ENCODE assay signal across 20 cellular contexts in the genomic region with DNA sequence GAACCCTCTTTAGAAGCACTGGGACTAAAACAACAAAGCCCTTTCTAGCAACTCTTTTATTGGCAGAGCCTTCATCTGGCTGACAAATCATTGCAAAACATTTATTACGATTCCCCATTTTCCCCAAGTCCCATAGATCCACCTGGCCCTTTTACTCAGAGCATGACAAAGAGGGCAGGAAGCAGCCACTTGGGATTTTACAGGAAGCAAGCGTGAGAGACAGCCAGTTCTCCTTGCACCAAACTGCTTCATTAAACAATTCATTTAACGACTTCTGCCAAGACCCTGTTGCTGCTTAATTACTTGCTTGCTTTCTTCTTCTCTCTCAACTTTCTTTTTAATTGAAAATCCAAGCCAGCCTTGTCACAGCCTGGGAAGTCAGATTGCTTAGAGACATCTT.
A peak's percentile ranks its signal among the peaks of the same experiment; 100 is the strongest.
DNase-seq lines count a peak whose midpoint lies in the region; ATAC-seq and TF ChIP-seq lines count a peak whose summit lies in the region.
"Had no signal": no experiment of that assay in that cellular context is flagged by ENCODE, and none has a peak within 500 bp of the region (broad histone marks: within the 10 kb centered on the region; RNA-seq: fewer than 3 reads in every experiment).

No MANE protein-coding gene starts in this region.

- H3K4me1 ChIP-seq in right cardiac atrium (ENCODE audit: control insufficient read depth, insufficient read depth, low read length) = no peaks in the 10 kb centered on the region
- H3K4me1 ChIP-seq: A549, gastrocnemius medialis had no signal

- WGBS in right cardiac atrium = 32% methylated on average over 3 of the region's 3 CpGs

- no peaks in the 10 kb centered on the region for H3K27me3 ChIP-seq in right cardiac atrium (ENCODE audit: control insufficient read depth, insufficient read depth)
- H3K27me3 ChIP-seq: gastrocnemius medialis had no signal

- H3K4me3 ChIP-seq in right cardiac atrium (ENCODE audit: low read length) = no peak overlapping the region
- H3K4me3 ChIP-seq: A549, gastrocnemius medialis had no signal

- CTCF ChIA-PET in HEK293T (lab: Yijun Ruan, JAX) = no interaction called here

- ATAC-seq in Right ventricle myocardium inferior = peak; percentile 70
- ATAC-seq in right cardiac atrium = no peak
- ATAC-seq: A549, gastrocnemius medialis, HCT116, Panc1 had no signal

- no peak overlapping the region for H3K27ac ChIP-seq in right cardiac atrium (ENCODE audit: low read length)
- H3K27ac ChIP-seq: A549, gastrocnemius medialis had no signal

- DNase-seq in Right ventricle myocardium inferior (ENCODE audit: missing footprints) = no peak
- no peak for DNase-seq in right cardiac atrium
- DNase-seq in NCI-H510A treated with DMSO at 0.1 percent for 48 hours (lab: John Stamatoyannopoulos, UW) = peak; percentile 56
- DNase-seq in iPS DF 4.7 (ENCODE audit: extremely low read depth, low spot score) = peak; percentile 5
- peak; percentile 21 for DNase-seq in superior temporal gyrus (ENCODE audit: extremely low spot score)
- no peak for DNase-seq in HEK293T (ENCODE audit: extremely low spot score)
- no peak for DNase-seq in DMS79 (lab: John Stamatoyannopoulos, UW)
- DNase-seq in AG08396 (ENCODE audit: low spot score) = no peak
- DNase-seq: activated CD4-positive, alpha-beta T cell treated with anti-CD3 and anti-CD28 coated beads, Interleukin-2, amount 50 U/mL, for 1 hour; activated naive CD4-positive, alpha-beta T cell treated with anti-CD3 and anti-CD28 coated beads, Interleukin-2, amount 10 ng/mL, durations not matched to agents 7 days and 5 days; CD4-positive, alpha-beta T cell; cortex of kidney; gastrocnemius medialis; mammary epithelial cell; NCI-H187; NCI-H524 treated with DMSO at 0.1 percent for 48 hours; stimulated activated naive CD4-positive, alpha-beta T cell treated with Interleukin-2 at 50 U/mL for 16 hours had no signal

- no peaks in the 10 kb centered on the region for H3K9me3 ChIP-seq in right cardiac atrium (ENCODE audit: control insufficient read depth, low read length)
- H3K9me3 ChIP-seq: A549, gastrocnemius medialis had no signal

- intact Hi-C loops in Right ventricle myocardium inferior (cut with DNase I) = no loop called here
- intact Hi-C loops in right cardiac atrium (cut with DNase I) = no loop called here

- POLR2A ChIA-PET in HEK293T (lab: Yijun Ruan, JAX) = no interaction called here

TF ChIP-seq in HEK293T, 16 proteins besides CTCF, POLR2A, EP300 and RAD21:
- TF ChIP-seq NFRKB (IDR thresholded peaks at IDR 0.05) (no peak), SUZ12 (IDR thresholded peaks at IDR 0.05) (no peak), HDGF (IDR thresholded peaks at IDR 0.05; ENCODE audit: borderline replicate concordance) (no peak), FOXA1 (IDR thresholded peaks at IDR 0.05) (no peak), FOXK2 (IDR thresholded peaks at IDR 0.05) (no peak), ELF4 (IDR thresholded peaks at IDR 0.05) (no peak), CTBP1 (IDR thresholded peaks at IDR 0.05; ENCODE audit: borderline replicate concordance) (no peak), TARDBP (IDR thresholded peaks at IDR 0.05) (no peak), ZNF384 (IDR thresholded peaks at IDR 0.05) (no peak), L3MBTL2 (conservative IDR thresholded peaks at IDR 0.05) (no peak)
- TF ChIP-seq, protein P1, sequence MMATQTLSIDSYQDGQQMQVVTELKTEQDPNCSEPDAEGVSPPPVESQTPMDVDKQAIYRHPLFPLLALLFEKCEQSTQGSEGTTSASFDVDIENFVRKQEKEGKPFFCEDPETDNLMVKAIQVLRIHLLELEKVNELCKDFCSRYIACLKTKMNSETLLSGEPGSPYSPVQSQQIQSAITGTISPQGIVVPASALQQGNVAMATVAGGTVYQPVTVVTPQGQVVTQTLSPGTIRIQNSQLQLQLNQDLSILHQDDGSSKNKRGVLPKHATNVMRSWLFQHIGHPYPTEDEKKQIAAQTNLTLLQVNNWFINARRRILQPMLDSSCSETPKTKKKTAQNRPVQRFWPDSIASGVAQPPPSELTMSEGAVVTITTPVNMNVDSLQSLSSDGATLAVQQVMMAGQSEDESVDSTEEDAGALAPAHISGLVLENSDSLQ (IDR thresholded peaks at IDR 0.05) = no peak

Comparison
In these comparisons a context has a peak if more than half of its experiments do, and no peak if none do; other contexts are left out.
1. DNase-seq: peak in NCI-H510A treated with DMSO at 0.1 percent for 48 hours (single experiment), iPS DF 4.7 (single experiment) and superior temporal gyrus (single experiment); none in Right ventricle myocardium inferior (single experiment), right cardiac atrium (0 of 3), HEK293T (single experiment), DMS79 (single experiment) and AG08396 (single experiment).